In genomic region chr6:30666300-30666699, GRCh38 we compare ENCODE assay signal across 1 cellular context.
TF ChIP-seq lines count a peak whose summit lies in the region.

No MANE protein-coding gene starts in this region.

TF ChIP-seq in endothelial cell of umbilical vein, 7 proteins besides CTCF, POLR2A, EP300 and RAD21:
- TF ChIP-seq JUN (IDR thresholded peaks at IDR 0.05; ENCODE audit: borderline replicate concordance, insufficient read depth, insufficient read length, low read depth), result peak; percentile 40
